Comparison of ENCODE assay signal across 3 cellular contexts in genomic region chr5:51968756-51969155, GRCh38.
TF ChIP-seq lines count a peak whose summit lies in the region.

No MANE protein-coding gene starts in this region.

TF ChIP-seq in GM23338, 12 proteins besides CTCF, POLR2A, EP300 and RAD21:
- no peak for TF ChIP-seq JUNB (IDR thresholded peaks at IDR 0.05; ENCODE audit: unreplicated experiment)
- no peak for TF ChIP-seq REST (IDR thresholded peaks at IDR 0.05; ENCODE audit: unreplicated experiment)
- TF ChIP-seq CREB1 (CRISPR knock-in tag; IDR thresholded peaks at IDR 0.05; ENCODE audit: low read depth): no peak
TF ChIP-seq in GM23338: peak in this region for 0.

TF ChIP-seq in H1, 55 proteins besides CTCF, POLR2A, EP300 and RAD21 (continues in another document):
- TF ChIP-seq KDM1A (IDR thresholded peaks at IDR 0.05; ENCODE audit: borderline replicate concordance, low read length) (no peak), ATF2 (IDR thresholded peaks at IDR 0.05; ENCODE audit: low read length) (no peak), SRF (IDR thresholded peaks at IDR 0.05; ENCODE audit: low read depth, low read length) (no peak), TEAD4 (IDR thresholded peaks at IDR 0.05; ENCODE audit: low read depth, low read length) (peak; percentile 63; the same call in 1 of the 2 replicates), JUN (IDR thresholded peaks at IDR 0.05; ENCODE audit: low read depth, low read length) (no peak), SP2 (IDR thresholded peaks at IDR 0.05; ENCODE audit: low read length) (no peak), KDM4A (IDR thresholded peaks at IDR 0.05; ENCODE audit: low read depth, low read length, severe bottlenecking) (no peak), CHD7 (IDR thresholded peaks at IDR 0.05; ENCODE audit: insufficient replicate concordance, low read length) (no peak), RXRA (IDR thresholded peaks at IDR 0.05; ENCODE audit: insufficient read depth, low read depth, low read length) (no peak), JUND (IDR thresholded peaks at IDR 0.05; ENCODE audit: low read length) (no peak), TCF12 (IDR thresholded peaks at IDR 0.05; ENCODE audit: low read depth, low read length) (no peak), MAFK (IDR thresholded peaks at IDR 0.05; ENCODE audit: low read depth, low read length) (peak; percentile 71; the same call in 1 of the 2 replicates), BACH1 (IDR thresholded peaks at IDR 0.05; ENCODE audit: low read length) (peak; percentile 87), CBX8 (IDR thresholded peaks at IDR 0.05; ENCODE audit: borderline replicate concordance, low read depth, low read length) (no peak), SIRT6 (IDR thresholded peaks at IDR 0.05; ENCODE audit: low read length) (no peak), TBP (IDR thresholded peaks at IDR 0.05; ENCODE audit: low read depth, low read length) (no peak)

TF ChIP-seq in SK-N-SH, 30 proteins besides CTCF, POLR2A, EP300 and RAD21:
- TF ChIP-seq REST (IDR thresholded peaks at IDR 0.05; ENCODE audit: low read depth, low read length): no peak
- TF ChIP-seq MXI1 (IDR thresholded peaks at IDR 0.05; ENCODE audit: low read depth, low read length): no peak
- no peak for TF ChIP-seq TAF1 (IDR thresholded peaks at IDR 0.05; ENCODE audit: borderline replicate concordance, low read depth, low read length)
- TF ChIP-seq NRF1 (IDR thresholded peaks at IDR 0.05; ENCODE audit: low read depth, low read length): no peak
- TF ChIP-seq RCOR1 (IDR thresholded peaks at IDR 0.05; ENCODE audit: low read length): no peak
- no peak for TF ChIP-seq RFX5 (IDR thresholded peaks at IDR 0.05; ENCODE audit: low read length)
- no peak for TF ChIP-seq RXRA (IDR thresholded peaks at IDR 0.05; ENCODE audit: borderline replicate concordance, low read depth)
